16 cellular contexts compared by ENCODE assay signal in the genomic region with DNA sequence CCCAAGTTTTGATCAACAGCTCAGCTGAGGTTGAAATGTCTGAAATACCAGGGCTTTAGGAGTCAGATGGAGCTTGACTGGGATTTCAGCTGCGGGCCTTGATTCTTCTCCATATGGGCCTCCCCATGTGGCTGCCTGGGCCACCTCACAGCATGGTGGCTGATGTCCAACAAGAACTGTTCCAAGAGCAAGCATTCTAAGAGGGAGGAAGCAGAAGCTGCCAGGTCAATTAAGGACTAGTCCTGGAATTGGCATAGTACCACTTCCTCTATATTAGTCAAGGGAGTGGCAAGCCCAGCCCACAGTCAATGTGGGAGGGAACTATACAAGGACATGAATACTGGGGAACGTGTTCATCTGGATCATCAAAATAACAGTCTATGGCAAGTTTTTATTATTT.
DNase-seq lines count a peak whose midpoint lies in the region; ATAC-seq, FAIRE-seq and TF ChIP-seq lines count a peak whose summit lies in the region.
"Had no signal": no experiment of that assay in that cellular context is flagged by ENCODE, and none has a peak within 500 bp of the region (broad histone marks: within the 10 kb centered on the region; RNA-seq: fewer than 3 reads in every experiment).

No MANE protein-coding gene starts in this region.

- DNase-seq in EH (ENCODE audit: low read depth) (peak; percentile 33), NCI-H1694 (lab: John Stamatoyannopoulos, UW) (peak; percentile 82), bronchial epithelial cell (ENCODE audit: low read depth) (peak; percentile 23), mucosa of descending colon (peak in 1 of 3 donors; percentile 9), posterior cingulate gyrus (no peak)
- DNase-seq in stimulated activated CD4-positive, alpha-beta T cell treated with anti-CD3 and anti-CD28 coated beads, Interleukin-1b, Interleukin-23, amount 100 ng/mL, for 48 hours, result no peak
- DNase-seq: activated CD4-positive, alpha-beta T cell treated with anti-CD3 and anti-CD28 coated beads for 36 hours; activated naive CD4-positive, alpha-beta T cell treated with anti-CD3 and anti-CD28 coated beads, Interleukin-2, amount 50 U/mL, for 16 hours; DMS79; effector CD8-positive, alpha-beta T cell; foreskin melanocyte; NCI-H2107; psoas muscle had no signal

- peak; percentile 57 for ATAC-seq in mucosa of descending colon
- ATAC-seq in GM21447 (IDR thresholded peaks at IDR 0.05; ENCODE audit: unreplicated experiment), result no peak
- ATAC-seq: activated CD4-positive, alpha-beta T cell treated with anti-CD3 and anti-CD28 coated beads for 36 hours had no signal

- intact Hi-C loops in mucosa of descending colon (cut with DNase I, micrococcal nuclease), result no loop called here
- intact Hi-C loops in posterior cingulate gyrus (cut with DNase I), result no loop called here

- H3K4me3 ChIP-seq in bronchial epithelial cell (ENCODE audit: low read depth, low read length) (no peak overlapping the region), mucosa of descending colon (no peak overlapping the region)
- H3K4me3 ChIP-seq: BLaER1, lung, psoas muscle had no signal

- H3K9me3 ChIP-seq in mucosa of descending colon, result no peaks in the 10 kb centered on the region
- H3K9me3 ChIP-seq: BLaER1, psoas muscle had no signal

- no peaks in the 10 kb centered on the region for H3K36me3 ChIP-seq in bronchial epithelial cell (ENCODE audit: control insufficient read depth, insufficient read depth, low read length)
- H3K36me3 ChIP-seq in mucosa of descending colon (ENCODE audit: low read depth), result no peaks in the 10 kb centered on the region
- H3K36me3 ChIP-seq: BLaER1 had no signal

- H3K27me3 ChIP-seq in bronchial epithelial cell (ENCODE audit: control insufficient read depth, insufficient read depth, low read length), result no peaks in the 10 kb centered on the region
- H3K27me3 ChIP-seq: BLaER1 had no signal

- no peak for FAIRE-seq in bronchial epithelial cell (lab: Jason Lieb, UNC)

- H3K4me1 ChIP-seq in mucosa of descending colon (ENCODE audit: low read depth), result no peaks in the 10 kb centered on the region
- H3K4me1 ChIP-seq: BLaER1 had no signal

- TF ChIP-seq CTCF in bronchial epithelial cell (IDR thresholded peaks at IDR 0.05; ENCODE audit: insufficient read depth, low read length, severe bottlenecking) (no peak), mucosa of descending colon (IDR thresholded peaks at IDR 0.05) (no peak)

Comparison
In these comparisons a context has a peak if more than half of its experiments do, and no peak if none do; other contexts are left out.
1. DNase-seq: peak in EH (single experiment), NCI-H1694 (single experiment) and bronchial epithelial cell (single experiment); none in stimulated activated CD4-positive, alpha-beta T cell treated with anti-CD3 and anti-CD28 coated beads, Interleukin-1b, Interleukin-23, amount 100 ng/mL, for 48 hours (single experiment) and posterior cingulate gyrus (0 of 10).